1 cellular context compared by ENCODE assay signal in genomic region chr6:30489081-30490030, GRCh38.
A peak's percentile ranks its signal among the peaks of the same experiment; 100 is the strongest.
TF ChIP-seq lines count a peak whose summit lies in the region.

TSS of gene HLA-E (plus strand) at chr6:30489509. CDS start at chr6:30489532, 23 bp downstream.

TF ChIP-seq in K562, 482 proteins besides CTCF, POLR2A, EP300 and RAD21 (continued from another document and continues in another):
- TF ChIP-seq THAP12 (CRISPR knock-in tag; IDR thresholded peaks at IDR 0.05) = no peak
- TF ChIP-seq PHF8 (IDR thresholded peaks at IDR 0.05; ENCODE audit: borderline replicate concordance, low read length) = peak; percentile 92
- TF ChIP-seq ZNF740 (CRISPR knock-in tag; IDR thresholded peaks at IDR 0.05) = no peak
- TF ChIP-seq ZNF740 (tag; IDR thresholded peaks at IDR 0.05) = no peak
- peak; percentile 90 for TF ChIP-seq RBFOX2 (IDR thresholded peaks at IDR 0.05; ENCODE audit: low read depth, low read length)
- TF ChIP-seq MECOM (CRISPR knock-in tag; IDR thresholded peaks at IDR 0.05) = no peak
- TF ChIP-seq ARID2 (IDR thresholded peaks at IDR 0.05) = no peak
- TF ChIP-seq ZNF778 (CRISPR knock-in tag; IDR thresholded peaks at IDR 0.05) = no peak
- TF ChIP-seq RBM22 (IDR thresholded peaks at IDR 0.05; ENCODE audit: low read depth, low read length, poor library complexity, severe bottlenecking) = peak; percentile 35
- TF ChIP-seq CREB5 (CRISPR knock-in tag; IDR thresholded peaks at IDR 0.05) = no peak
- no peak for TF ChIP-seq U2AF2 (optimal IDR thresholded peaks at IDR 0.05; ENCODE audit: low read depth, low read length)
- 0 out of 4 replicates have a peak, but pooled peaks of 1 of the 2 experiments have one; percentile 52 for TF ChIP-seq TEAD1 (CRISPR knock-in tag; IDR thresholded peaks at IDR 0.05)
- TF ChIP-seq XRCC4 (IDR thresholded peaks at IDR 0.05; ENCODE audit: extremely low read depth, insufficient read depth, insufficient read length) = no peak
- TF ChIP-seq ZNF717 (CRISPR knock-in tag; IDR thresholded peaks at IDR 0.05) = no peak
- no peak for TF ChIP-seq ZKSCAN8 (CRISPR knock-in tag; IDR thresholded peaks at IDR 0.05)
- no peak for TF ChIP-seq KLF1 (tag; IDR thresholded peaks at IDR 0.05)
- 0 out of 2 replicates have a peak, but pooled peaks have one; percentile 22 for TF ChIP-seq MTA1 (IDR thresholded peaks at IDR 0.05; ENCODE audit: borderline replicate concordance)
- TF ChIP-seq ZNF592 (IDR thresholded peaks at IDR 0.05) = peak; percentile 25; the same call in 1 of the 2 replicates
- no peak for TF ChIP-seq ZNF408 (CRISPR knock-in tag; IDR thresholded peaks at IDR 0.05; ENCODE audit: low read depth)
- peak; percentile 78; the same call in 1 of the 2 replicates for TF ChIP-seq ELF2 (CRISPR knock-in tag; IDR thresholded peaks at IDR 0.05)
- peak in 1 of 2 experiments; percentile 20; a peak in 1 of 4 replicates for TF ChIP-seq KDM4B (IDR thresholded peaks at IDR 0.05; ENCODE audit: borderline replicate concordance in 2 of 2, low read depth in 1 of 2)
- TF ChIP-seq E2F6 (IDR thresholded peaks at IDR 0.05; ENCODE audit: borderline replicate concordance in 1 of 2, extremely low read depth in 1 of 2, insufficient read depth in 1 of 2, insufficient read length in 1 of 2, low read depth in 1 of 2, low read length in 1 of 2, poor library complexity in 1 of 2, severe bottlenecking in 1 of 2) = peak in 1 of 2 experiments; percentile 36
- peak; percentile 67; the same call in 1 of the 2 replicates for TF ChIP-seq TOE1 (IDR thresholded peaks at IDR 0.05; ENCODE audit: borderline replicate concordance)
- TF ChIP-seq TOE1 (CRISPR knock-in tag; IDR thresholded peaks at IDR 0.05; ENCODE audit: borderline replicate concordance, low read depth) = no peak
- TF ChIP-seq RNF2 (IDR thresholded peaks at IDR 0.05) = no peak
- TF ChIP-seq TCF7 (IDR thresholded peaks at IDR 0.05; ENCODE audit: borderline replicate concordance) = no peak
- no peak for TF ChIP-seq ZNF696 (CRISPR knock-in tag; conservative IDR thresholded peaks at IDR 0.05)
- no peak for TF ChIP-seq HNRNPK (IDR thresholded peaks at IDR 0.05; ENCODE audit: low read depth, low read length, poor library complexity, severe bottlenecking)
- 0 out of 2 replicates have a peak, but pooled peaks have one; percentile 48 for TF ChIP-seq PRMT5 (CRISPR knock-in tag; IDR thresholded peaks at IDR 0.05)
- 0 out of 3 replicates have a peak, but pooled peaks of 1 of the 2 experiments have one; percentile 28 for TF ChIP-seq CBX3 (IDR thresholded peaks at IDR 0.05; ENCODE audit: borderline replicate concordance in 1 of 2, low read length in 2 of 2)
- no peak for TF ChIP-seq BRF2 (IDR thresholded peaks at IDR 0.05; ENCODE audit: borderline replicate concordance, insufficient read depth, insufficient read length)
- TF ChIP-seq ZBTB34 (CRISPR knock-in tag; IDR thresholded peaks at IDR 0.05) = no peak
- TF ChIP-seq TEAD4 (IDR thresholded peaks at IDR 0.05; ENCODE audit: low read length) = peak; percentile 20; the same call in 1 of the 2 replicates
- no peak for TF ChIP-seq TEAD4 (CRISPR knock-in tag; IDR thresholded peaks at IDR 0.05; ENCODE audit: borderline replicate concordance)
- no peak for TF ChIP-seq GABPB2 (CRISPR knock-in tag; conservative IDR thresholded peaks at IDR 0.05)
- peak; percentile 46; the same call in 1 of the 2 replicates for TF ChIP-seq ZNF449 (CRISPR knock-in tag; IDR thresholded peaks at IDR 0.05)
- peak; percentile 59; the same call in 1 of the 2 replicates for TF ChIP-seq ATF7 (IDR thresholded peaks at IDR 0.05)
- peak; percentile 82 for TF ChIP-seq RBBP5 (IDR thresholded peaks at IDR 0.05; ENCODE audit: borderline replicate concordance, insufficient read depth, low read length, poor library complexity, severe bottlenecking)
- TF ChIP-seq IRF2 (CRISPR knock-in tag; IDR thresholded peaks at IDR 0.05) = no peak
- 0 out of 4 replicates have a peak, but pooled peaks of 1 of the 2 experiments have one; percentile 31 for TF ChIP-seq CSDE1 (IDR thresholded peaks at IDR 0.05)
- TF ChIP-seq ZNF584 (CRISPR knock-in tag; IDR thresholded peaks at IDR 0.05; ENCODE audit: low read depth) = no peak
- TF ChIP-seq NELFE (IDR thresholded peaks at IDR 0.05; ENCODE audit: insufficient read depth, insufficient read length) = no peak
- TF ChIP-seq GTF2E2 (tag; IDR thresholded peaks at IDR 0.05) = no peak
- TF ChIP-seq ZBTB8A (IDR thresholded peaks at IDR 0.05; ENCODE audit: partially characterized antibody) = no peak
- no peak for TF ChIP-seq ARID4B (CRISPR knock-in tag; IDR thresholded peaks at IDR 0.05)
- TF ChIP-seq BCL6 (CRISPR knock-in tag; IDR thresholded peaks at IDR 0.05) = no peak
